Comparison of ENCODE assay signal across 8 cellular contexts in genomic region chr22:30667092-30667485, GRCh38. TPM values are rescaled to one million over a fixed set of nuclear protein-coding genes. Genes with fewer than 3 reads are reported as not detected.
DNase-seq lines count a peak whose midpoint lies in the region; ATAC-seq and TF ChIP-seq lines count a peak whose summit lies in the region.

No MANE protein-coding gene starts in this region.

- H3K9ac ChIP-seq in SU-DHL-6 (ENCODE audit: low read length) (peak overlapping the region; percentile 58), fibroblast of lung (ENCODE audit: insufficient read depth, low read length) (peak overlapping the region; percentile 84), rectal smooth muscle tissue (ENCODE audit: low read length) (no peak overlapping the region)

- ATAC-seq in GM21526 (IDR thresholded peaks at IDR 0.05; ENCODE audit: low FRiP score, unreplicated experiment) (no peak), HG02840 (IDR thresholded peaks at IDR 0.05; ENCODE audit: low FRiP score, unreplicated experiment) (no peak)

- H3F3A ChIP-seq in SU-DHL-6 (ENCODE audit: insufficient read depth), result no peaks in the 10 kb centered on the region

- peak; percentile 27 for DNase-seq in NCI-H748 (lab: John Stamatoyannopoulos, UW; ENCODE audit: unreplicated experiment)
- DNase-seq in NCI-H748 treated with DMSO at 0.1 percent for 48 hours (lab: John Stamatoyannopoulos, UW), result no peak
- peak in 1 of 2 donors; percentile 6 for DNase-seq in fibroblast of lung (ENCODE audit: low read depth in 2 of 2)
- no peak for DNase-seq in foreskin melanocyte

- H3K36me3 ChIP-seq in SU-DHL-6 (ENCODE audit: low read length) (no peaks in the 10 kb centered on the region), fibroblast of lung (ENCODE audit: control insufficient read depth, insufficient read depth, low read length) (peaks cover 2% of the 10 kb centered on the region), rectal smooth muscle tissue (ENCODE audit: control insufficient read depth, insufficient read depth, low read length) (peaks cover 9% of the 10 kb centered on the region)

- H3K9me2 ChIP-seq in SU-DHL-6 (replicated peaks; ENCODE audit: insufficient read depth, low read length), result no peaks in the 10 kb centered on the region

- H2AFZ ChIP-seq in SU-DHL-6 (ENCODE audit: low read depth, low read length, severe bottlenecking) (peak overlapping the region; percentile 75), fibroblast of lung (ENCODE audit: low read length) (peak overlapping the region; percentile 57)

- H3K79me2 ChIP-seq in SU-DHL-6 (ENCODE audit: insufficient read depth, low read length) (no peaks in the 10 kb centered on the region), fibroblast of lung (ENCODE audit: control insufficient read depth, insufficient read depth, low read length) (no peaks in the 10 kb centered on the region)

- H3K27me3 ChIP-seq in SU-DHL-6 (ENCODE audit: low read length) (no peaks in the 10 kb centered on the region), fibroblast of lung (ENCODE audit: control insufficient read depth, insufficient read depth, low read length) (no peaks in the 10 kb centered on the region), rectal smooth muscle tissue (ENCODE audit: control insufficient read depth, insufficient read depth, low read length) (no peaks in the 10 kb centered on the region)

- no peak for TF ChIP-seq CTCF in SU-DHL-6 (IDR thresholded peaks at IDR 0.05; ENCODE audit: insufficient read depth, low read length, poor library complexity, severe bottlenecking)
- no peak for TF ChIP-seq CTCF in fibroblast of lung (conservative IDR thresholded peaks at IDR 0.05 in 1 of 2, IDR thresholded peaks at IDR 0.05 in 1 of 2; ENCODE audit: low read depth in 1 of 2, low read length in 2 of 2)

- H4K20me1 ChIP-seq in SU-DHL-6 (ENCODE audit: low read depth, low read length), result no peaks in the 10 kb centered on the region
- no peaks in the 10 kb centered on the region for H4K20me1 ChIP-seq in fibroblast of lung (ENCODE audit: control insufficient read depth, extremely low read depth, insufficient read depth, low read length)

- H3K9me3 ChIP-seq in SU-DHL-6 (ENCODE audit: insufficient read depth, low read length) (no peaks in the 10 kb centered on the region), fibroblast of lung (ENCODE audit: control insufficient read depth, insufficient read depth, low read depth, low read length) (no peaks in the 10 kb centered on the region)

- H3K4me3 ChIP-seq in SU-DHL-6 (ENCODE audit: insufficient read depth, low read length, poor library complexity, severe bottlenecking) (peak overlapping the region; percentile 56), fibroblast of lung (replicated peaks in 1 of 4; ENCODE audit: control extremely low read depth in 1 of 4, insufficient read depth in 1 of 4, low read depth in 3 of 4, low read length in 4 of 4) (peak overlapping the region; percentile 54 to 83 (median 68)), rectal smooth muscle tissue (ENCODE audit: low read length) (peak overlapping the region; percentile 96)

- peak overlapping the region; percentile 76 for H3K4me2 ChIP-seq in SU-DHL-6 (ENCODE audit: low read depth, low read length, poor library complexity, severe bottlenecking)
- H3K4me2 ChIP-seq in fibroblast of lung (ENCODE audit: extremely low read depth, insufficient read depth, low read length), result peak overlapping the region; percentile 87

- no peak overlapping the region for H3K27ac ChIP-seq in SU-DHL-6 (ENCODE audit: low read depth, low read length)
- peak overlapping the region; percentile 84 for H3K27ac ChIP-seq in fibroblast of lung (ENCODE audit: insufficient read depth, low read length)
- peak overlapping the region; percentile 21 for H3K27ac ChIP-seq in rectal smooth muscle tissue (ENCODE audit: low read depth, low read length)

- H3K4me1 ChIP-seq in fibroblast of lung (ENCODE audit: control insufficient read depth, extremely low read depth, insufficient read depth, low read length), result peaks cover 2% of the 10 kb centered on the region
- no peaks in the 10 kb centered on the region for H3K4me1 ChIP-seq in rectal smooth muscle tissue (ENCODE audit: control insufficient read depth, insufficient read depth, low read length)

RNA-seq across cellular contexts. Expression of gene DUSP18, which starts 0.6 kb away (rescaled TPM):
- total RNA-seq in fibroblast of lung, result 4.9 and 7.4 TPM in 2 replicates
- polyA plus RNA-seq in fibroblast of lung, result 10.8 and 14.9 TPM in 2 replicates
- 6.8 and 6.9 TPM in 2 replicates for polyA plus RNA-seq in fibroblast of lung (2012)
- 45.1 and 63.2 TPM in 2 replicates for polyA minus RNA-seq in fibroblast of lung (ENCODE audit: low replicate concordance)

RNA-seq across cellular contexts. Expression of gene OSBP2, which starts 27.6 kb away (rescaled TPM):
- total RNA-seq in fibroblast of lung, result 0.51 and 3.8 TPM in 2 replicates
- 0.40 and 2.6 TPM in 2 replicates for polyA plus RNA-seq in fibroblast of lung
- 0.58 and 2.8 TPM in 2 replicates for polyA plus RNA-seq in fibroblast of lung (2012)
- 3.0 and 11.3 TPM in 2 replicates for polyA minus RNA-seq in fibroblast of lung (ENCODE audit: low replicate concordance)

RNA-seq across cellular contexts. Expression of gene SLC35E4, which starts 31.5 kb away (rescaled TPM):
- 5.4 and 10.1 TPM in 2 replicates for total RNA-seq in fibroblast of lung
- polyA plus RNA-seq in fibroblast of lung, result 2.0 and 3.0 TPM in 2 replicates
- polyA plus RNA-seq in fibroblast of lung (2012), result 3.3 and 6.5 TPM in 2 replicates
- 2.4 and 3.1 TPM in 2 replicates for polyA minus RNA-seq in fibroblast of lung (ENCODE audit: low replicate concordance)
